ENCODE assay signal across 14 cellular contexts in the genomic region with DNA sequence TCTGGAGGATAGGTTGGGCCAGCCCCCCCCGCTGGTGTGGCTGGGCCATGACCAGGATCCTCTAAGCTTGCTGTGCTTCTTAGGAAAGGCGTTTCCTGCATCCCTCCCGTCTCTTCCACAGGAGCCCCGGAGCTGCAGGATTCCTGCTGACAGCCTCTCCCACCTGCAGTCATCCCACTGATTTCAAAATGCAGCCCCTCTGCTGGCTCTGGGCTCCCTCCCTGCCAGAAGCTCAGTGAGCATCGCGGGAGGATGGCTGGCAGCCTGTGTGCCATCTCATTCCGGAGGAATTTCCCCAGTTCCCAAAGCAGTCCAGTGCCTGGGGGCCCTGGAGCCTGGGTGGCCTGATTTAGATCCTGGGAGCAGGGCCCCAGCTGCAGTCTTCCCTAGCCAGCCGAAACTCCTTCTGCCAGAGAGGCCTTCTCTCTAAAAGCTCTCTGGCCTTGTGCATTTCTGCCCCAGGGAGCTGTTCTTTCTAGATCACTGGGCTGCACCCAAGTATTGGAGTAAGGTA. TPM values are rescaled to one million over a fixed set of nuclear protein-coding genes. Genes with fewer than 3 reads are reported as not detected.
DNase-seq lines count a peak whose midpoint lies in the region; ATAC-seq and TF ChIP-seq lines count a peak whose summit lies in the region.
"Had no signal": no experiment of that assay in that cellular context is flagged by ENCODE, and none has a peak within 500 bp of the region (broad histone marks: within the 10 kb centered on the region; RNA-seq: fewer than 3 reads in every experiment).

No MANE protein-coding gene starts in this region.

- H3K27me3 Mint-ChIP-seq in activated naive CD8-positive, alpha-beta T cell treated with anti-CD3 and anti-CD28 coated beads, Interleukin-2, amount 10 ng/mL, durations not matched to agents 7 days and 5 days = no peaks in the 10 kb centered on the region
- H3K27me3 Mint-ChIP-seq in activated naive CD8-positive, alpha-beta T cell treated with anti-CD3 and anti-CD28 coated beads, Interleukin-2, amount 50 U/mL, for 24 hours = no peaks in the 10 kb centered on the region

- H3K27ac Mint-ChIP-seq in activated naive CD8-positive, alpha-beta T cell treated with anti-CD3 and anti-CD28 coated beads, Interleukin-2, amount 10 ng/mL, durations not matched to agents 7 days and 5 days = peak overlapping the region; percentile 51
- no peak overlapping the region for H3K27ac Mint-ChIP-seq in activated naive CD8-positive, alpha-beta T cell treated with anti-CD3 and anti-CD28 coated beads, Interleukin-2, amount 50 U/mL, for 24 hours
- H3K27ac Mint-ChIP-seq: activated T-helper 2 cell treated with anti-CD3 and anti-CD28 coated beads, Interferon-gamma antibody, Interleukin-2, Interleukin-4, amounts not matched to agents 10 μg/mL and 5 μg/mL and 100 μg/mL, durations not matched to agents 14 hours and 24 hours and 36 hours had no signal

- POLR2A ChIA-PET in activated naive CD8-positive, alpha-beta T cell treated with anti-CD3 and anti-CD28 coated beads, Interleukin-2, amount 10 ng/mL, durations not matched to agents 7 days and 5 days (lab: Charles Lee) = interaction anchor here (2.7 kb wide), 1 partner anchor 22 kb away, joined by 12 read pairs; a partner anchor contains a TSS
- POLR2A ChIA-PET in RWPE1 (lab: Yijun Ruan, JAX; ENCODE audit: low non-redundant PET) = no interaction called here

- no peak overlapping the region for H3K4me3 Mint-ChIP-seq in activated naive CD8-positive, alpha-beta T cell treated with anti-CD3 and anti-CD28 coated beads, Interleukin-2, amount 10 ng/mL, durations not matched to agents 7 days and 5 days
- H3K4me3 Mint-ChIP-seq in activated naive CD8-positive, alpha-beta T cell treated with anti-CD3 and anti-CD28 coated beads, Interleukin-2, amount 50 U/mL, for 24 hours = no peak overlapping the region

- H3K36me3 ChIP-seq in thyroid gland = no peaks in the 10 kb centered on the region

- 21 to 30% methylated on average over 7 of the region's 8 CpGs for WGBS in thyroid gland, 2 donors

- H3K4me3 ChIP-seq in epithelial cell of proximal tubule (ENCODE audit: low read depth, low read length) = no peak overlapping the region
- no peak overlapping the region for H3K4me3 ChIP-seq in thyroid gland (replicated peaks in 1 of 3)

- CTCF ChIA-PET in RWPE1 (lab: Yijun Ruan, JAX) = interaction anchor here (0.8 to 1.2 kb wide), 3 partner anchors 36 to 127 kb away, joined by 3 to 4 read pairs (median 3); no protein-coding TSS in a partner anchor

- no peaks in the 10 kb centered on the region for H3K36me3 Mint-ChIP-seq in activated naive CD8-positive, alpha-beta T cell treated with anti-CD3 and anti-CD28 coated beads, Interleukin-2, amount 10 ng/mL, durations not matched to agents 7 days and 5 days
- no peaks in the 10 kb centered on the region for H3K36me3 Mint-ChIP-seq in activated naive CD8-positive, alpha-beta T cell treated with anti-CD3 and anti-CD28 coated beads, Interleukin-2, amount 50 U/mL, for 24 hours (ENCODE audit: low read depth)

- intact Hi-C loops in thyroid gland (cut with DNase I) = no loop called here

- no peaks in the 10 kb centered on the region for H3K27me3 ChIP-seq in thyroid gland

- H3K4me1 ChIP-seq in thyroid gland = peaks cover 3 to 37% of the 10 kb centered on the region in 2 donors

- H3K9me3 ChIP-seq in thyroid gland = no peaks in the 10 kb centered on the region

- TF ChIP-seq CTCF in RWPE1 (conservative IDR thresholded peaks at IDR 0.05; ENCODE audit: low read depth) (no peak), epithelial cell of proximal tubule (conservative IDR thresholded peaks at IDR 0.05; ENCODE audit: low read depth, low read length) (peak; percentile 19), thyroid gland (IDR thresholded peaks at IDR 0.05) (no peak)

- no peak for TF ChIP-seq POLR2A in thyroid gland (IDR thresholded peaks at IDR 0.05)

- ATAC-seq in activated naive CD8-positive, alpha-beta T cell treated with anti-CD3 and anti-CD28 coated beads, Interleukin-2, amount 10 ng/mL, durations not matched to agents 7 days and 5 days (ENCODE audit: low read depth) = no peak
- ATAC-seq in activated naive CD8-positive, alpha-beta T cell treated with anti-CD3 and anti-CD28 coated beads, Interleukin-2, amount 50 U/mL, for 24 hours = no peak
- ATAC-seq in activated CD4-positive, CD25-positive, alpha-beta regulatory T cell treated with anti-CD3 and anti-CD28 coated beads, Interleukin-2, amount 50 U/mL, for 24 hours = no peak

- no peak for DNase-seq in activated naive CD8-positive, alpha-beta T cell treated with anti-CD3 and anti-CD28 coated beads, Interleukin-2, amount 10 ng/mL, durations not matched to agents 7 days and 5 days
- no peak for DNase-seq in activated naive CD8-positive, alpha-beta T cell treated with anti-CD3 and anti-CD28 coated beads, Interleukin-2, amount 50 U/mL, for 24 hours
- peak; percentile 28 for DNase-seq in RWPE1 (ENCODE audit: low spot score)
- DNase-seq in epithelial cell of proximal tubule (ENCODE audit: low read depth) = no peak
- peak; percentile 65 to 69 for DNase-seq in thyroid gland
- DNase-seq in NCI-H1417 (lab: John Stamatoyannopoulos, UW) = no peak
- DNase-seq in germinal center (ENCODE audit: low spot score) = no peak
- DNase-seq: NCI-H1417 treated with DMSO at 0.1 percent for 48 hours, NCI-H446 had no signal

- no peaks in the 10 kb centered on the region for H3K9me3 Mint-ChIP-seq in activated naive CD8-positive, alpha-beta T cell treated with anti-CD3 and anti-CD28 coated beads, Interleukin-2, amount 10 ng/mL, durations not matched to agents 7 days and 5 days
- no peaks in the 10 kb centered on the region for H3K9me3 Mint-ChIP-seq in activated naive CD8-positive, alpha-beta T cell treated with anti-CD3 and anti-CD28 coated beads, Interleukin-2, amount 50 U/mL, for 24 hours
- H3K9me3 Mint-ChIP-seq: activated T-helper 2 cell treated with anti-CD3 and anti-CD28 coated beads, Interferon-gamma antibody, Interleukin-2, Interleukin-4, amounts not matched to agents 10 μg/mL and 5 μg/mL and 100 μg/mL, durations not matched to agents 14 hours and 24 hours and 36 hours had no signal

- peaks cover 20% of the 10 kb centered on the region for H3K4me1 Mint-ChIP-seq in activated naive CD8-positive, alpha-beta T cell treated with anti-CD3 and anti-CD28 coated beads, Interleukin-2, amount 10 ng/mL, durations not matched to agents 7 days and 5 days
- peaks cover 12% of the 10 kb centered on the region for H3K4me1 Mint-ChIP-seq in activated naive CD8-positive, alpha-beta T cell treated with anti-CD3 and anti-CD28 coated beads, Interleukin-2, amount 50 U/mL, for 24 hours

- no peak overlapping the region for H3K27ac ChIP-seq in RWPE1
- H3K27ac ChIP-seq in thyroid gland = no peak overlapping the region

RNA-seq across cellular contexts. Expression of a gene that starts 21.8 kb away (rescaled TPM):
- total RNA-seq in activated naive CD8-positive, alpha-beta T cell treated with anti-CD3 and anti-CD28 coated beads, Interleukin-2, amount 10 ng/mL, durations not matched to agents 7 days and 5 days = 10 to 100 TPM; 10.8 to 12.0 TPM
- 0.12 and 0.43 TPM in 2 replicates for total RNA-seq in epithelial cell of proximal tubule
- total RNA-seq in thyroid gland = under 1 TPM; under 0.01 to 0.81 (median 0.39) TPM

RNA-seq across cellular contexts. Expression of a gene that starts 56.0 kb away (rescaled TPM):
- total RNA-seq in activated naive CD8-positive, alpha-beta T cell treated with anti-CD3 and anti-CD28 coated beads, Interleukin-2, amount 10 ng/mL, durations not matched to agents 7 days and 5 days = under 1 TPM; 0.22 to 0.23 TPM
- total RNA-seq in epithelial cell of proximal tubule (not detected in 2 replicates), thyroid gland (under 1 TPM in 2 of 4 donors, not detected in 2; 0.22 to 0.40 TPM)
- total RNA-seq: activated T-helper 2 cell treated with anti-CD3 and anti-CD28 coated beads, Interferon-gamma antibody, Interleukin-2, Interleukin-4, amounts not matched to agents 10 μg/mL and 5 μg/mL and 100 μg/mL, durations not matched to agents 14 hours and 24 hours and 36 hours; bronchial epithelial cell; OCI-LY7; T-helper 1 cell treated with Interleukin-12 subunit alpha and Interleukin-12 subunit beta and Interleukin-4 antibody, amounts not matched to agents 30 ng/mL and 1 ng/mL, for 36 hours had no signal

Comparison
In these comparisons a context has a peak if more than half of its experiments do, and no peak if none do; other contexts are left out.
1. DNase-seq: peak in RWPE1 (single experiment) and thyroid gland (2 of 2); none in activated naive CD8-positive, alpha-beta T cell treated with anti-CD3 and anti-CD28 coated beads, Interleukin-2, amount 10 ng/mL, durations not matched to agents 7 days and 5 days (single experiment), activated naive CD8-positive, alpha-beta T cell treated with anti-CD3 and anti-CD28 coated beads, Interleukin-2, amount 50 U/mL, for 24 hours (single experiment), epithelial cell of proximal tubule (single experiment), NCI-H1417 (0 of 3) and germinal center (single experiment).